Comparison of ENCODE assay signal across 1 cellular context in the genomic region with DNA sequence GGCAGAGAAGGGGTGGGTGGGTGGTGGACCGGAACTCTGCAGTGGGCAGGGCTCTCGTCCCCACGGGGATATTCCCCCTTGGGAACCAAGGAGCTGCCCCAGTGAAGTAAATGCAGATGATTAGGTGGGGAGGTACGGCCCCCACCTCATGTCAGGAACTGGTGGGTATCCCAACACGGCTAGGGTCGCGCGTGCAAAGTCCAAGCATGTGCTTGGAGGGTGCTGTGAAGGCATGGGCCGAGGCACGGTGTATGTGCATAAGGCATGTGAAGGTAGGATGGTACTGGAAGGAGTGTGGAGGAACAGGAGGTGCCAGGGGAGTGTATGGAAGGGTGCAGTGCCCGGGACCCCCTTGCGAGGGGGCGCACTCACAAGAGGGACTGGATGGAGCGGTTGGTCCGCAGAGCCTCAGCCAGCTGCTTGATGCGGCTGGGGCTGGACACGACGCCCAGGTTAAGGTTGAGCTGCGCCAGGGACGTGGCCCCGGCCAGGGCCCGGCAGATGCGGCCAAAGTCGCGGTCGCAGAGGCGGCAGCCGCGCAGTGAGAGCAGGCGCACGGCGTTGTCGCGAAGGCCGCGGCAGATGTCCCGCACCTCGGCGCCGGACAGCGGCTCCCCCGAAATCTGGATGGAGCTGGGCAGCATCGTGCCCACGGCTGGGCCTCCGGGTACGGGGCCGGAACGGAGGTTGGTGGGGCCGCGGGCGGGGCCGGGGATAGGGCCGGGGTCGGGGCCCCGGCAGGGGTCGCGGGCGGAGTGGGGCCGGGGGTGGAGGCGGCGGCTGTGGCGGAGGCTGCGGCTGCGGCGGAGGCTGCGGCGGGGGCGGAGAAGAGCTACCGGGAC.
TF ChIP-seq lines count a peak whose summit lies in the region.

No MANE protein-coding gene starts in this region.

TF ChIP-seq in GM12878, 131 proteins besides CTCF, POLR2A, EP300 and RAD21:
- TF ChIP-seq EGR1 (IDR thresholded peaks at IDR 0.05; ENCODE audit: borderline replicate concordance in 1 of 2, low read depth in 2 of 2, low read length in 2 of 2) (peak in 1 of 2 experiments; percentile 80; a peak in 2 of 3 replicates), HDAC6 (IDR thresholded peaks at IDR 0.05; ENCODE audit: unreplicated experiment) (peak; percentile 30), SUZ12 (IDR thresholded peaks at IDR 0.05; ENCODE audit: unreplicated experiment) (peak; percentile 70), CBFB (IDR thresholded peaks at IDR 0.05; ENCODE audit: low read depth) (no peak), YBX1 (IDR thresholded peaks at IDR 0.05) (no peak)
